Comparison of ENCODE assay signal across 1 cellular context in the genomic region with DNA sequence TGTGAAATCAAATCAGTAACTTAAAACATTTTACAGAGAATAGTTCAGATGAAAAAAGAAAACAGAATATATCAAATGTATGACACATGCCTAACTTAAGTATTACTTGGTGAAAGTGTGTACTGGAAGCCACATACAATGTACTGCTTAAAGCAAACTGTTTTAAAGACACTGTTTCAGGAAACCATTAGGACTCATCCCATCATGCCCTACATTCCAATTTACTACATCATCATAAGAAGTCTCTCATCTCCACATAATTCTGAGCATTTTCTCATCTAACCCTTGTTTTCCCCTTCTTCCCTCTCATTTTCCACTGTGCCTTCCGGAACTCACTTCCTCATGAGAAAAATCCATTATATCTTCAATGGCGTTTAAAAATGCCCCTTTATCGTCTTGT.
TF ChIP-seq lines count a peak whose summit lies in the region.

No MANE protein-coding gene starts in this region.

TF ChIP-seq in K562, 482 proteins besides CTCF, POLR2A, EP300 and RAD21:
- TF ChIP-seq, protein P1, sequence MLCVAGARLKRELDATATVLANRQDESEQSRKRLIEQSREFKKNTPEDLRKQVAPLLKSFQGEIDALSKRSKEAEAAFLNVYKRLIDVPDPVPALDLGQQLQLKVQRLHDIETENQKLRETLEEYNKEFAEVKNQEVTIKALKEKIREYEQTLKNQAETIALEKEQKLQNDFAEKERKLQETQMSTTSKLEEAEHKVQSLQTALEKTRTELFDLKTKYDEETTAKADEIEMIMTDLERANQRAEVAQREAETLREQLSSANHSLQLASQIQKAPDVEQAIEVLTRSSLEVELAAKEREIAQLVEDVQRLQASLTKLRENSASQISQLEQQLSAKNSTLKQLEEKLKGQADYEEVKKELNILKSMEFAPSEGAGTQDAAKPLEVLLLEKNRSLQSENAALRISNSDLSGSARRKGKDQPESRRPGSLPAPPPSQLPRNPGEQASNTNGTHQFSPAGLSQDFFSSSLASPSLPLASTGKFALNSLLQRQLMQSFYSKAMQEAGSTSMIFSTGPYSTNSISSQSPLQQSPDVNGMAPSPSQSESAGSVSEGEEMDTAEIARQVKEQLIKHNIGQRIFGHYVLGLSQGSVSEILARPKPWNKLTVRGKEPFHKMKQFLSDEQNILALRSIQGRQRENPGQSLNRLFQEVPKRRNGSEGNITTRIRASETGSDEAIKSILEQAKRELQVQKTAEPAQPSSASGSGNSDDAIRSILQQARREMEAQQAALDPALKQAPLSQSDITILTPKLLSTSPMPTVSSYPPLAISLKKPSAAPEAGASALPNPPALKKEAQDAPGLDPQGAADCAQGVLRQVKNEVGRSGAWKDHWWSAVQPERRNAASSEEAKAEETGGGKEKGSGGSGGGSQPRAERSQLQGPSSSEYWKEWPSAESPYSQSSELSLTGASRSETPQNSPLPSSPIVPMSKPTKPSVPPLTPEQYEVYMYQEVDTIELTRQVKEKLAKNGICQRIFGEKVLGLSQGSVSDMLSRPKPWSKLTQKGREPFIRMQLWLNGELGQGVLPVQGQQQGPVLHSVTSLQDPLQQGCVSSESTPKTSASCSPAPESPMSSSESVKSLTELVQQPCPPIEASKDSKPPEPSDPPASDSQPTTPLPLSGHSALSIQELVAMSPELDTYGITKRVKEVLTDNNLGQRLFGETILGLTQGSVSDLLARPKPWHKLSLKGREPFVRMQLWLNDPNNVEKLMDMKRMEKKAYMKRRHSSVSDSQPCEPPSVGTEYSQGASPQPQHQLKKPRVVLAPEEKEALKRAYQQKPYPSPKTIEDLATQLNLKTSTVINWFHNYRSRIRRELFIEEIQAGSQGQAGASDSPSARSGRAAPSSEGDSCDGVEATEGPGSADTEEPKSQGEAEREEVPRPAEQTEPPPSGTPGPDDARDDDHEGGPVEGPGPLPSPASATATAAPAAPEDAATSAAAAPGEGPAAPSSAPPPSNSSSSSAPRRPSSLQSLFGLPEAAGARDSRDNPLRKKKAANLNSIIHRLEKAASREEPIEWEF (CRISPR knock-in tag; IDR thresholded peaks at IDR 0.05): no peak
- TF ChIP-seq, protein P2, sequence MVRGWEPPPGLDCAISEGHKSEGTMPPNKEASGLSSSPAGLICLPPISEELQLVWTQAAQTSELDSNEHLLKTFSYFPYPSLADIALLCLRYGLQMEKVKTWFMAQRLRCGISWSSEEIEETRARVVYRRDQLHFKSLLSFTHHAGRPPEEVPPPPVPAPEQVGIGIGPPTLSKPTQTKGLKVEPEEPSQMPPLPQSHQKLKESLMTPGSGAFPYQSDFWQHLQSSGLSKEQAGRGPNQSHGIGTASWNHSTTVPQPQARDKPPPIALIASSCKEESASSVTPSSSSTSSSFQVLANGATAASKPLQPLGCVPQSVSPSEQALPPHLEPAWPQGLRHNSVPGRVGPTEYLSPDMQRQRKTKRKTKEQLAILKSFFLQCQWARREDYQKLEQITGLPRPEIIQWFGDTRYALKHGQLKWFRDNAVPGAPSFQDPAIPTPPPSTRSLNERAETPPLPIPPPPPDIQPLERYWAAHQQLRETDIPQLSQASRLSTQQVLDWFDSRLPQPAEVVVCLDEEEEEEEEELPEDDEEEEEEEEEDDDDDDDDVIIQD (CRISPR knock-in tag; IDR thresholded peaks at IDR 0.05): no peak
- TF ChIP-seq, protein P3, sequence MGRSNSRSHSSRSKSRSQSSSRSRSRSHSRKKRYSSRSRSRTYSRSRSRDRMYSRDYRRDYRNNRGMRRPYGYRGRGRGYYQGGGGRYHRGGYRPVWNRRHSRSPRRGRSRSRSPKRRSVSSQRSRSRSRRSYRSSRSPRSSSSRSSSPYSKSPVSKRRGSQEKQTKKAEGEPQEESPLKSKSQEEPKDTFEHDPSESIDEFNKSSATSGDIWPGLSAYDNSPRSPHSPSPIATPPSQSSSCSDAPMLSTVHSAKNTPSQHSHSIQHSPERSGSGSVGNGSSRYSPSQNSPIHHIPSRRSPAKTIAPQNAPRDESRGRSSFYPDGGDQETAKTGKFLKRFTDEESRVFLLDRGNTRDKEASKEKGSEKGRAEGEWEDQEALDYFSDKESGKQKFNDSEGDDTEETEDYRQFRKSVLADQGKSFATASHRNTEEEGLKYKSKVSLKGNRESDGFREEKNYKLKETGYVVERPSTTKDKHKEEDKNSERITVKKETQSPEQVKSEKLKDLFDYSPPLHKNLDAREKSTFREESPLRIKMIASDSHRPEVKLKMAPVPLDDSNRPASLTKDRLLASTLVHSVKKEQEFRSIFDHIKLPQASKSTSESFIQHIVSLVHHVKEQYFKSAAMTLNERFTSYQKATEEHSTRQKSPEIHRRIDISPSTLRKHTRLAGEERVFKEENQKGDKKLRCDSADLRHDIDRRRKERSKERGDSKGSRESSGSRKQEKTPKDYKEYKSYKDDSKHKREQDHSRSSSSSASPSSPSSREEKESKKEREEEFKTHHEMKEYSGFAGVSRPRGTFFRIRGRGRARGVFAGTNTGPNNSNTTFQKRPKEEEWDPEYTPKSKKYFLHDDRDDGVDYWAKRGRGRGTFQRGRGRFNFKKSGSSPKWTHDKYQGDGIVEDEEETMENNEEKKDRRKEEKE (IDR thresholded peaks at IDR 0.05; ENCODE audit: borderline replicate concordance in 1 of 2, control insufficient read depth in 1 of 2, low read depth in 2 of 2, low read length in 1 of 2): no peak
- TF ChIP-seq, protein P4, sequence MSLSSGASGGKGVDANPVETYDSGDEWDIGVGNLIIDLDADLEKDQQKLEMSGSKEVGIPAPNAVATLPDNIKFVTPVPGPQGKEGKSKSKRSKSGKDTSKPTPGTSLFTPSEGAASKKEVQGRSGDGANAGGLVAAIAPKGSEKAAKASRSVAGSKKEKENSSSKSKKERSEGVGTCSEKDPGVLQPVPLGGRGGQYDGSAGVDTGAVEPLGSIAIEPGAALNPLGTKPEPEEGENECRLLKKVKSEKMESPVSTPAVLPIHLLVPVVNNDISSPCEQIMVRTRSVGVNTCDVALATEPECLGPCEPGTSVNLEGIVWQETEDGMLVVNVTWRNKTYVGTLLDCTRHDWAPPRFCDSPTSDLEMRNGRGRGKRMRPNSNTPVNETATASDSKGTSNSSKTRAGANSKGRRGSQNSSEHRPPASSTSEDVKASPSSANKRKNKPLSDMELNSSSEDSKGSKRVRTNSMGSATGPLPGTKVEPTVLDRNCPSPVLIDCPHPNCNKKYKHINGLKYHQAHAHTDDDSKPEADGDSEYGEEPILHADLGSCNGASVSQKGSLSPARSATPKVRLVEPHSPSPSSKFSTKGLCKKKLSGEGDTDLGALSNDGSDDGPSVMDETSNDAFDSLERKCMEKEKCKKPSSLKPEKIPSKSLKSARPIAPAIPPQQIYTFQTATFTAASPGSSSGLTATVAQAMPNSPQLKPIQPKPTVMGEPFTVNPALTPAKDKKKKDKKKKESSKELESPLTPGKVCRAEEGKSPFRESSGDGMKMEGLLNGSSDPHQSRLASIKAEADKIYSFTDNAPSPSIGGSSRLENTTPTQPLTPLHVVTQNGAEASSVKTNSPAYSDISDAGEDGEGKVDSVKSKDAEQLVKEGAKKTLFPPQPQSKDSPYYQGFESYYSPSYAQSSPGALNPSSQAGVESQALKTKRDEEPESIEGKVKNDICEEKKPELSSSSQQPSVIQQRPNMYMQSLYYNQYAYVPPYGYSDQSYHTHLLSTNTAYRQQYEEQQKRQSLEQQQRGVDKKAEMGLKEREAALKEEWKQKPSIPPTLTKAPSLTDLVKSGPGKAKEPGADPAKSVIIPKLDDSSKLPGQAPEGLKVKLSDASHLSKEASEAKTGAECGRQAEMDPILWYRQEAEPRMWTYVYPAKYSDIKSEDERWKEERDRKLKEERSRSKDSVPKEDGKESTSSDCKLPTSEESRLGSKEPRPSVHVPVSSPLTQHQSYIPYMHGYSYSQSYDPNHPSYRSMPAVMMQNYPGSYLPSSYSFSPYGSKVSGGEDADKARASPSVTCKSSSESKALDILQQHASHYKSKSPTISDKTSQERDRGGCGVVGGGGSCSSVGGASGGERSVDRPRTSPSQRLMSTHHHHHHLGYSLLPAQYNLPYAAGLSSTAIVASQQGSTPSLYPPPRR (CRISPR knock-in tag; IDR thresholded peaks at IDR 0.05; ENCODE audit: borderline replicate concordance): no peak
- TF ChIP-seq, protein P5, sequence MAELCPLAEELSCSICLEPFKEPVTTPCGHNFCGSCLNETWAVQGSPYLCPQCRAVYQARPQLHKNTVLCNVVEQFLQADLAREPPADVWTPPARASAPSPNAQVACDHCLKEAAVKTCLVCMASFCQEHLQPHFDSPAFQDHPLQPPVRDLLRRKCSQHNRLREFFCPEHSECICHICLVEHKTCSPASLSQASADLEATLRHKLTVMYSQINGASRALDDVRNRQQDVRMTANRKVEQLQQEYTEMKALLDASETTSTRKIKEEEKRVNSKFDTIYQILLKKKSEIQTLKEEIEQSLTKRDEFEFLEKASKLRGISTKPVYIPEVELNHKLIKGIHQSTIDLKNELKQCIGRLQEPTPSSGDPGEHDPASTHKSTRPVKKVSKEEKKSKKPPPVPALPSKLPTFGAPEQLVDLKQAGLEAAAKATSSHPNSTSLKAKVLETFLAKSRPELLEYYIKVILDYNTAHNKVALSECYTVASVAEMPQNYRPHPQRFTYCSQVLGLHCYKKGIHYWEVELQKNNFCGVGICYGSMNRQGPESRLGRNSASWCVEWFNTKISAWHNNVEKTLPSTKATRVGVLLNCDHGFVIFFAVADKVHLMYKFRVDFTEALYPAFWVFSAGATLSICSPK (IDR thresholded peaks at IDR 0.05; ENCODE audit: borderline replicate concordance): no peak
- TF ChIP-seq, protein P6, sequence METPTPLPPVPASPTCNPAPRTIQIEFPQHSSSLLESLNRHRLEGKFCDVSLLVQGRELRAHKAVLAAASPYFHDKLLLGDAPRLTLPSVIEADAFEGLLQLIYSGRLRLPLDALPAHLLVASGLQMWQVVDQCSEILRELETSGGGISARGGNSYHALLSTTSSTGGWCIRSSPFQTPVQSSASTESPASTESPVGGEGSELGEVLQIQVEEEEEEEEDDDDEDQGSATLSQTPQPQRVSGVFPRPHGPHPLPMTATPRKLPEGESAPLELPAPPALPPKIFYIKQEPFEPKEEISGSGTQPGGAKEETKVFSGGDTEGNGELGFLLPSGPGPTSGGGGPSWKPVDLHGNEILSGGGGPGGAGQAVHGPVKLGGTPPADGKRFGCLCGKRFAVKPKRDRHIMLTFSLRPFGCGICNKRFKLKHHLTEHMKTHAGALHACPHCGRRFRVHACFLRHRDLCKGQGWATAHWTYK (CRISPR knock-in tag; IDR thresholded peaks at IDR 0.05): no peak
